In genomic region chr11:73982595-73982989, GRCh38 we compare ENCODE assay signal across 8 cellular contexts. TPM values are rescaled to one million over a fixed set of nuclear protein-coding genes. Genes with fewer than 3 reads are reported as not detected.
A peak's percentile ranks its signal among the peaks of the same experiment; 100 is the strongest.
DNase-seq lines count a peak whose midpoint lies in the region; ATAC-seq and TF ChIP-seq lines count a peak whose summit lies in the region.

TSS of gene UCP2 (minus strand) at chr11:73982843. CDS start at chr11:73978378, 4,465 bp downstream.

- H3K36me3 ChIP-seq in KOPT-K1 (ENCODE audit: insufficient read depth, low read length) (peaks cover 41% of the 10 kb centered on the region), RWPE2 (ENCODE audit: low read depth) (no peaks in the 10 kb centered on the region), neural cell (ENCODE audit: insufficient read depth, low read length) (no peaks in the 10 kb centered on the region)

- no peaks in the 10 kb centered on the region for H3K9me3 Mint-ChIP-seq in activated T-helper 2 cell treated with anti-CD3 and anti-CD28 coated beads, Interferon-gamma antibody, Interleukin-2, Interleukin-4, amounts not matched to agents 10 μg/mL and 5 μg/mL and 100 μg/mL, durations not matched to agents 14 hours and 24 hours and 36 hours
- no peaks in the 10 kb centered on the region for H3K9me3 Mint-ChIP-seq in stimulated activated naive CD8-positive, alpha-beta T cell treated with anti-CD3 and anti-CD28 coated beads, Interleukin-15, amount 100 ng/mL, for 72 hours

- H3K27me3 Mint-ChIP-seq in activated T-helper 2 cell treated with anti-CD3 and anti-CD28 coated beads, Interferon-gamma antibody, Interleukin-2, Interleukin-4, amounts not matched to agents 10 μg/mL and 5 μg/mL and 100 μg/mL, durations not matched to agents 14 hours and 24 hours and 36 hours (ENCODE audit: low read depth): no peaks in the 10 kb centered on the region
- H3K27me3 Mint-ChIP-seq in stimulated activated naive CD8-positive, alpha-beta T cell treated with anti-CD3 and anti-CD28 coated beads, Interleukin-15, amount 100 ng/mL, for 72 hours: no peaks in the 10 kb centered on the region

- H3K27me3 ChIP-seq in RWPE2 (ENCODE audit: insufficient read depth, poor library complexity, severe bottlenecking): no peaks in the 10 kb centered on the region
- H3K27me3 ChIP-seq in neural cell (ENCODE audit: insufficient read depth, low read depth, low read length): no peaks in the 10 kb centered on the region

- H2AFZ ChIP-seq in neural cell (ENCODE audit: low read depth, low read length): peak within 1 kb of the TSS; percentile 63

- no peaks in the 10 kb centered on the region for H3F3A ChIP-seq in neural cell (ENCODE audit: insufficient read depth, low read length, poor library complexity, severe bottlenecking)

- ATAC-seq in GM21717 (IDR thresholded peaks at IDR 0.05; ENCODE audit: unreplicated experiment): peak; percentile 47
- peak; percentile 79 for ATAC-seq in RWPE2 (ENCODE audit: low read depth)
- ATAC-seq in stimulated activated naive CD8-positive, alpha-beta T cell treated with anti-CD3 and anti-CD28 coated beads, Interleukin-15, amount 100 ng/mL, for 72 hours: peak; percentile 80

- H3K4me2 ChIP-seq in neural cell (ENCODE audit: low read length): peak within 1 kb of the TSS; percentile 68

- H3K9me2 ChIP-seq in neural cell (ENCODE audit: insufficient read depth, low read length): no peaks in the 10 kb centered on the region

- peaks cover 50% of the 10 kb centered on the region for H3K36me3 Mint-ChIP-seq in activated T-helper 2 cell treated with anti-CD3 and anti-CD28 coated beads, Interferon-gamma antibody, Interleukin-2, Interleukin-4, amounts not matched to agents 10 μg/mL and 5 μg/mL and 100 μg/mL, durations not matched to agents 14 hours and 24 hours and 36 hours (ENCODE audit: low read depth)

- H3K4me3 Mint-ChIP-seq in activated T-helper 2 cell treated with anti-CD3 and anti-CD28 coated beads, Interferon-gamma antibody, Interleukin-2, Interleukin-4, amounts not matched to agents 10 μg/mL and 5 μg/mL and 100 μg/mL, durations not matched to agents 14 hours and 24 hours and 36 hours (ENCODE audit: low read depth): peak within 1 kb of the TSS; percentile 100
- H3K4me3 Mint-ChIP-seq in stimulated activated naive CD8-positive, alpha-beta T cell treated with anti-CD3 and anti-CD28 coated beads, Interleukin-15, amount 100 ng/mL, for 72 hours: peak within 1 kb of the TSS; percentile 95 to 96

- H3K27ac Mint-ChIP-seq in activated T-helper 2 cell treated with anti-CD3 and anti-CD28 coated beads, Interferon-gamma antibody, Interleukin-2, Interleukin-4, amounts not matched to agents 10 μg/mL and 5 μg/mL and 100 μg/mL, durations not matched to agents 14 hours and 24 hours and 36 hours: peak within 1 kb of the TSS; percentile 98
- H3K27ac Mint-ChIP-seq in stimulated activated naive CD8-positive, alpha-beta T cell treated with anti-CD3 and anti-CD28 coated beads, Interleukin-15, amount 100 ng/mL, for 72 hours: peak within 1 kb of the TSS; percentile 98 to 99

- H3K9ac ChIP-seq in neural cell (ENCODE audit: low read length): peak within 1 kb of the TSS; percentile 35

- peaks cover 41% of the 10 kb centered on the region for H3K4me1 Mint-ChIP-seq in activated T-helper 2 cell treated with anti-CD3 and anti-CD28 coated beads, Interferon-gamma antibody, Interleukin-2, Interleukin-4, amounts not matched to agents 10 μg/mL and 5 μg/mL and 100 μg/mL, durations not matched to agents 14 hours and 24 hours and 36 hours (ENCODE audit: low read depth)
- peaks cover 63% of the 10 kb centered on the region for H3K4me1 Mint-ChIP-seq in stimulated activated naive CD8-positive, alpha-beta T cell treated with anti-CD3 and anti-CD28 coated beads, Interleukin-15, amount 100 ng/mL, for 72 hours

- peak within 1 kb of the TSS; percentile 99 for H3K27ac ChIP-seq in KOPT-K1 (ENCODE audit: low read depth, low read length, poor library complexity, severe bottlenecking)
- peak within 1 kb of the TSS; percentile 59 for H3K27ac ChIP-seq in RWPE2 (ENCODE audit: poor library complexity, severe bottlenecking)
- no peak within 1 kb of the TSS for H3K27ac ChIP-seq in neural cell (ENCODE audit: low read length)

- H3K79me2 ChIP-seq in neural cell (replicated peaks; ENCODE audit: insufficient read depth, low read length): no peaks in the 10 kb centered on the region

- DNase-seq in DMS53 (lab: John Stamatoyannopoulos, UW) (peak; percentile 99), RWPE2 (ENCODE audit: low spot score) (no peak), fibroblast of villous mesenchyme (ENCODE audit: low read depth) (peak; percentile 86)
- peak; percentile 78 for DNase-seq in activated T-helper 2 cell treated with anti-CD3 and anti-CD28 coated beads, Interferon-gamma antibody, Interleukin-2, Interleukin-4, amounts not matched to agents 10 μg/mL and 5 μg/mL and 100 μg/mL, durations not matched to agents 14 hours and 24 hours and 36 hours (ENCODE audit: low spot score)
- peak; percentile 83 to 85 for DNase-seq in stimulated activated naive CD8-positive, alpha-beta T cell treated with anti-CD3 and anti-CD28 coated beads, Interleukin-15, amount 100 ng/mL, for 72 hours

- no peaks in the 10 kb centered on the region for H4K20me1 ChIP-seq in neural cell (ENCODE audit: insufficient read depth)

- no peak for TF ChIP-seq CTCF in RWPE2 (IDR thresholded peaks at IDR 0.05; ENCODE audit: poor library complexity, severe bottlenecking)
- TF ChIP-seq CTCF in fibroblast of villous mesenchyme (IDR thresholded peaks at IDR 0.05; ENCODE audit: insufficient read depth, low read depth, low read length): no peak
- no peak for TF ChIP-seq CTCF in neural cell (IDR thresholded peaks at IDR 0.05; ENCODE audit: poor library complexity, severe bottlenecking)

- H3K9me3 ChIP-seq in KOPT-K1 (ENCODE audit: insufficient read depth, low read length, poor library complexity, severe bottlenecking) (no peaks in the 10 kb centered on the region), RWPE2 (ENCODE audit: severe bottlenecking) (no peaks in the 10 kb centered on the region), neural cell (ENCODE audit: low read length) (no peaks in the 10 kb centered on the region)

- TF ChIP-seq RAD21 in neural cell (conservative IDR thresholded peaks at IDR 0.05): no peak

- H3K4me1 ChIP-seq in RWPE2 (ENCODE audit: insufficient read depth, poor library complexity, severe bottlenecking): peaks cover 11% of the 10 kb centered on the region

- intact Hi-C loops in activated T-helper 2 cell treated with anti-CD3 and anti-CD28 coated beads, Interferon-gamma antibody, Interleukin-2, Interleukin-4, amounts not matched to agents 10 μg/mL and 5 μg/mL and 100 μg/mL, durations not matched to agents 14 hours and 24 hours and 36 hours (cut with micrococcal nuclease): loop anchor here (2.0 to 5.0 kb wide), 4 partner anchors 38 to 415 kb away; partner anchors contain the start of genes C2CD3, MRPL48, PGM2L1 and PPME1

- TF ChIP-seq EP300 in neural cell (conservative IDR thresholded peaks at IDR 0.05; ENCODE audit: poor library complexity, severe bottlenecking): no peak

- peak within 1 kb of the TSS; percentile 45 for H3K4me3 ChIP-seq in RWPE2 (ENCODE audit: severe bottlenecking)
- H3K4me3 ChIP-seq in fibroblast of villous mesenchyme (ENCODE audit: low read depth, low read length): peak within 1 kb of the TSS; percentile 83
- peak within 1 kb of the TSS; percentile 71 for H3K4me3 ChIP-seq in neural cell (ENCODE audit: low read length)

TF ChIP-seq in neural cell, 6 proteins besides CTCF, POLR2A, EP300 and RAD21:
- no peak for TF ChIP-seq EZH2 (IDR thresholded peaks at IDR 0.05; ENCODE audit: borderline replicate concordance, insufficient read depth, low read length, poor library complexity, severe bottlenecking)
- TF ChIP-seq TAF1 (IDR thresholded peaks at IDR 0.05; ENCODE audit: low read depth): no peak
- TF ChIP-seq MXI1 (conservative IDR thresholded peaks at IDR 0.05; ENCODE audit: poor library complexity, severe bottlenecking): no peak
- TF ChIP-seq POLR2AphosphoS5 (IDR thresholded peaks at IDR 0.05): no peak
- TF ChIP-seq SMC3 (conservative IDR thresholded peaks at IDR 0.05; ENCODE audit: poor library complexity): no peak
- TF ChIP-seq, protein P1, sequence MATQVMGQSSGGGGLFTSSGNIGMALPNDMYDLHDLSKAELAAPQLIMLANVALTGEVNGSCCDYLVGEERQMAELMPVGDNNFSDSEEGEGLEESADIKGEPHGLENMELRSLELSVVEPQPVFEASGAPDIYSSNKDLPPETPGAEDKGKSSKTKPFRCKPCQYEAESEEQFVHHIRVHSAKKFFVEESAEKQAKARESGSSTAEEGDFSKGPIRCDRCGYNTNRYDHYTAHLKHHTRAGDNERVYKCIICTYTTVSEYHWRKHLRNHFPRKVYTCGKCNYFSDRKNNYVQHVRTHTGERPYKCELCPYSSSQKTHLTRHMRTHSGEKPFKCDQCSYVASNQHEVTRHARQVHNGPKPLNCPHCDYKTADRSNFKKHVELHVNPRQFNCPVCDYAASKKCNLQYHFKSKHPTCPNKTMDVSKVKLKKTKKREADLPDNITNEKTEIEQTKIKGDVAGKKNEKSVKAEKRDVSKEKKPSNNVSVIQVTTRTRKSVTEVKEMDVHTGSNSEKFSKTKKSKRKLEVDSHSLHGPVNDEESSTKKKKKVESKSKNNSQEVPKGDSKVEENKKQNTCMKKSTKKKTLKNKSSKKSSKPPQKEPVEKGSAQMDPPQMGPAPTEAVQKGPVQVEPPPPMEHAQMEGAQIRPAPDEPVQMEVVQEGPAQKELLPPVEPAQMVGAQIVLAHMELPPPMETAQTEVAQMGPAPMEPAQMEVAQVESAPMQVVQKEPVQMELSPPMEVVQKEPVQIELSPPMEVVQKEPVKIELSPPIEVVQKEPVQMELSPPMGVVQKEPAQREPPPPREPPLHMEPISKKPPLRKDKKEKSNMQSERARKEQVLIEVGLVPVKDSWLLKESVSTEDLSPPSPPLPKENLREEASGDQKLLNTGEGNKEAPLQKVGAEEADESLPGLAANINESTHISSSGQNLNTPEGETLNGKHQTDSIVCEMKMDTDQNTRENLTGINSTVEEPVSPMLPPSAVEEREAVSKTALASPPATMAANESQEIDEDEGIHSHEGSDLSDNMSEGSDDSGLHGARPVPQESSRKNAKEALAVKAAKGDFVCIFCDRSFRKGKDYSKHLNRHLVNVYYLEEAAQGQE (IDR thresholded peaks at IDR 0.05; ENCODE audit: borderline replicate concordance): no peak

RNA-seq across cellular contexts. Expression of gene UCP2, which starts in this region (rescaled TPM):
- total RNA-seq in activated T-helper 2 cell treated with anti-CD3 and anti-CD28 coated beads, Interferon-gamma antibody, Interleukin-2, Interleukin-4, amounts not matched to agents 10 μg/mL and 5 μg/mL and 100 μg/mL, durations not matched to agents 14 hours and 24 hours and 36 hours: 429 and 437 TPM in 2 replicates
- 2.6 and 6.1 TPM in 2 replicates for total RNA-seq in fibroblast of villous mesenchyme
- not detected in 2 replicates for polyA plus RNA-seq in neural cell
- 2.0 TPM in 1 of 2 replicates, not detected in the other for polyA minus RNA-seq in neural cell

Comparison
In these comparisons a context has a peak if more than half of its experiments do, and no peak if none do; other contexts are left out.
1. RNA of gene UCP2 (total RNA-seq): 429 to 437 TPM in activated T-helper 2 cell treated with anti-CD3 and anti-CD28 coated beads, Interferon-gamma antibody, Interleukin-2, Interleukin-4, amounts not matched to agents 10 μg/mL and 5 μg/mL and 100 μg/mL, durations not matched to agents 14 hours and 24 hours and 36 hours; 2.6 to 6.1 TPM in fibroblast of villous mesenchyme; every median in the first group is over 10 times any median in the second.
2. Peak in every context shown above with its lines, with median percentiles within 50 percentile points of each other: ATAC-seq and H3K4me3 ChIP-seq.